ENCODE assay signal across 19 cellular contexts in genomic region chr6:157498817-157499216, GRCh38.
"Had no signal": no experiment of that assay in that cellular context is flagged by ENCODE, and none has a peak within 500 bp of the region (broad histone marks: within the 10 kb centered on the region; RNA-seq: fewer than 3 reads in every experiment).

No MANE protein-coding gene starts in this region.

- H3K36me3 Mint-ChIP-seq: mesothelial cell of epicardium had no signal

- DNase-seq: activated CD4-positive, alpha-beta T cell treated with anti-CD3 and anti-CD28 coated beads, Interleukin-2, amount 10 ng/mL, durations not matched to agents 7 days and 5 days; activated naive CD4-positive, alpha-beta T cell; activated T-cell treated with anti-CD3 and anti-CD28 coated beads, Interleukin-2, amount 50 U/mL, for 1 hour; amniotic stem cell; cortex of kidney; endodermal cell; esophagus squamous epithelium; gastrocnemius medialis; head of caudate nucleus; hypothalamus; left ventricle myocardium inferior; naive thymus-derived CD8-positive, alpha-beta T cell; posterior cingulate gyrus; right lobe of liver; stimulated activated CD4-positive, alpha-beta T cell treated with anti-CD3 and anti-CD28 coated beads, Interleukin-1b, Interleukin-23, amount 100 ng/mL, for 48 hours; upper lobe of left lung had no signal

- H3K27ac Mint-ChIP-seq: activated CD4-positive, alpha-beta T cell treated with anti-CD3 and anti-CD28 coated beads, Interleukin-2, amount 10 ng/mL, durations not matched to agents 7 days and 5 days; activated naive CD8-positive, alpha-beta T cell; endodermal cell; mesothelial cell of epicardium; naive thymus-derived CD8-positive, alpha-beta T cell; neural progenitor cell had no signal

- H3K4me3 Mint-ChIP-seq: activated CD4-positive, alpha-beta T cell treated with anti-CD3 and anti-CD28 coated beads, Interleukin-2, amount 10 ng/mL, durations not matched to agents 7 days and 5 days; activated naive CD8-positive, alpha-beta T cell; endodermal cell; mesothelial cell of epicardium; naive thymus-derived CD8-positive, alpha-beta T cell; neural progenitor cell had no signal

- ATAC-seq: gastrocnemius medialis; naive thymus-derived CD8-positive, alpha-beta T cell; right lobe of liver had no signal

- H3K4me1 Mint-ChIP-seq: endodermal cell had no signal
